In the genomic region with DNA sequence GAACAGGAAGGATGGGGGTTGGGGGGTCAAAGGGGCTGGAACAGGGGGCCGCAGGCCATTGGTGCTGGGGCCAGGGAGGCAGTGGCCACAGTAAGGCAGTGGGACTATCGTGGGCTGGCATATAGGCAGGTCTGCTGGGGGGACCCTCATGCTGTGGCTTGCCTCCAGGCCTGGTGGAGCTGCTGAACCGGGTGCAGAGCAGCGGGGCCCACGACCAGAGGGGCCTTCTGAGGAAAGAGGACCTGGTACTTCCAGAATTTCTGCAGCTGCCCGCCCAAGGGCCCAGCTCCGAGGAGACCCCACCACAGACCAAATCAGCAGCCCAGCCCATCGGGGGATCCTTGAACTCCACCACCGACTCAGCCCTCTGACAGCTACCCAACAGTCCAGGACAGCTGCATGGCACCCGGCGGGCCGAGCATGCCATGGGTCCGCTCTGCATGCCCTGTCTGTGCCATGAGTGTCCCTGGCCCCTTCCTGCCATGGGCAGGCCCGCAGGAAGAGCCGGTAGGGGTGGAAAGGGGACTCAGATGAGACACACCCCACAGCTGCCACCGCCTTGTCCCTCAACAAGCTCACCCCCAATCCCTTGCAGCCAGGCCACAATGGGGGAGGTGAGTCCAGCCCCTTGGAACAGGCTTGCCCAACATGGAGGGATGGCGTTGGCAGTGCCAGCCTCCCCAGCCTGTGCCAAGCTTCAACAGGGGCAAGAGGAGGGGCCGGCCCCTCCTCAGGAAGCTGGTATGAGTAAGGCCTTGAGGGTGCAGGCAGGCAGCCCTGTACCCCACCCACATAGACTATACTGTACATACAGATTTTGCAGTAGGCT, we compare ENCODE assay signal across 10 cellular contexts. TPM values are rescaled to one million over a fixed set of nuclear protein-coding genes. Genes with fewer than 3 reads are reported as not detected.
DNase-seq lines count a peak whose midpoint lies in the region; ATAC-seq and TF ChIP-seq lines count a peak whose summit lies in the region.
"Had no signal": no experiment of that assay in that cellular context is flagged by ENCODE, and none has a peak within 500 bp of the region (broad histone marks: within the 10 kb centered on the region; RNA-seq: fewer than 3 reads in every experiment).

No MANE protein-coding gene starts in this region.

- H3K27me3 ChIP-seq in stomach, result no peaks in the 10 kb centered on the region

- H3K27ac Mint-ChIP-seq in activated CD8-positive, alpha-beta memory T cell treated with anti-CD3 and anti-CD28 coated beads, Interleukin-2, amount 10 ng/mL, durations not matched to agents 7 days and 5 days, result peak overlapping the region; percentile 87
- H3K27ac Mint-ChIP-seq in immature natural killer cell, result peak overlapping the region; percentile 31 to 82 (median 67)

- H3K9me3 Mint-ChIP-seq in activated CD8-positive, alpha-beta memory T cell treated with anti-CD3 and anti-CD28 coated beads, Interleukin-2, amount 10 ng/mL, durations not matched to agents 7 days and 5 days (ENCODE audit: low read depth), result no peaks in the 10 kb centered on the region
- no peaks in the 10 kb centered on the region for H3K9me3 Mint-ChIP-seq in immature natural killer cell

- no peak for TF ChIP-seq POLR2A in stomach (IDR thresholded peaks at IDR 0.05)

- 86 to 93% (median 91%) methylated on average over 7 to 18 of the region's 18 CpGs for WGBS in stomach, 5 donors

- peak overlapping the region in 3 of 4 donors; percentile 40 to 55 (median 47) for H3K4me3 ChIP-seq in stomach

- H3K27me3 Mint-ChIP-seq in activated CD8-positive, alpha-beta memory T cell treated with anti-CD3 and anti-CD28 coated beads, Interleukin-2, amount 10 ng/mL, durations not matched to agents 7 days and 5 days, result no peaks in the 10 kb centered on the region
- peaks cover 0 to 4% (median 1%) of the 10 kb centered on the region in 3 donors for H3K27me3 Mint-ChIP-seq in immature natural killer cell (ENCODE audit: low read depth in 3 of 3)

- ATAC-seq in activated CD8-positive, alpha-beta memory T cell treated with anti-CD3 and anti-CD28 coated beads, Interleukin-2, amount 10 ng/mL, durations not matched to agents 7 days and 5 days, result peak; percentile 38
- ATAC-seq in HG03175 (IDR thresholded peaks at IDR 0.05; ENCODE audit: unreplicated experiment) (no peak), GM18867 (IDR thresholded peaks at IDR 0.05; ENCODE audit: unreplicated experiment) (no peak)

- H3K4me1 ChIP-seq in stomach, result peaks cover 33 to 58% (median 47%) of the 10 kb centered on the region in 4 donors

- TF ChIP-seq CTCF in stomach (IDR thresholded peaks at IDR 0.05), result no peak

- peaks cover 0 to 9% (median 2%) of the 10 kb centered on the region in 4 donors for H3K36me3 ChIP-seq in stomach

- peak overlapping the region; percentile 57 for H3K4me3 Mint-ChIP-seq in activated CD8-positive, alpha-beta memory T cell treated with anti-CD3 and anti-CD28 coated beads, Interleukin-2, amount 10 ng/mL, durations not matched to agents 7 days and 5 days
- H3K4me3 Mint-ChIP-seq in immature natural killer cell, result peak overlapping the region in 4 of 5 donors; percentile 13 to 68 (median 42)

- H3K27ac ChIP-seq in stomach, result peak overlapping the region in 4 of 5 donors; percentile 46 to 74 (median 62)

- no peaks in the 10 kb centered on the region for H3K9me3 ChIP-seq in stomach

- TF ChIP-seq EP300 in stomach (IDR thresholded peaks at IDR 0.05), result no peak

- intact Hi-C loops in stomach (cut with DNase I; ENCODE audit: low total_unique reads), result loop anchor here (10.0 kb wide), 1 partner anchor 47 kb away; no protein-coding TSS in a partner anchor

- peaks cover 48% of the 10 kb centered on the region for H3K4me1 Mint-ChIP-seq in activated CD8-positive, alpha-beta memory T cell treated with anti-CD3 and anti-CD28 coated beads, Interleukin-2, amount 10 ng/mL, durations not matched to agents 7 days and 5 days
- H3K4me1 Mint-ChIP-seq in immature natural killer cell, result peaks cover 39 to 40% of the 10 kb centered on the region in 2 donors

- CTCF ChIA-PET in activated CD8-positive, alpha-beta memory T cell treated with anti-CD3 and anti-CD28 coated beads, Interleukin-2, amount 10 ng/mL, durations not matched to agents 7 days and 5 days (lab: Charles Lee), result interaction anchor here (0.6 to 22.1 kb wide), 14 partner anchors 9 to 121 kb away, joined by 3 to 405 read pairs (median 6); partner anchors contain the start of genes LMAN2, MXD3, PFN3 and RGS14

- H3K36me3 Mint-ChIP-seq in activated CD8-positive, alpha-beta memory T cell treated with anti-CD3 and anti-CD28 coated beads, Interleukin-2, amount 10 ng/mL, durations not matched to agents 7 days and 5 days, result peaks cover 26% of the 10 kb centered on the region
- H3K36me3 Mint-ChIP-seq in immature natural killer cell, result peaks cover 13 to 18% (median 14%) of the 10 kb centered on the region in 3 donors

- peak; percentile 56 for DNase-seq in activated CD8-positive, alpha-beta memory T cell treated with anti-CD3 and anti-CD28 coated beads, Interleukin-2, amount 10 ng/mL, durations not matched to agents 7 days and 5 days
- no peak for DNase-seq in activated CD8-positive, alpha-beta memory T cell treated with anti-CD3 and anti-CD28 coated beads for 24 hours
- DNase-seq in activated T-helper 1 cell treated with Interleukin-2 at 50 U/mL for 16 hours (ENCODE audit: low read depth), result peak; percentile 22
- DNase-seq in immature natural killer cell, result no peak
- DNase-seq in stomach, result no peak
- DNase-seq in NCI-H510A (lab: John Stamatoyannopoulos, UW), result no peak

RNA-seq across cellular contexts. Expression of gene SLC34A1, which starts 12.3 kb away (rescaled TPM):
- total RNA-seq in activated CD8-positive, alpha-beta memory T cell treated with anti-CD3 and anti-CD28 coated beads, Interleukin-2, amount 10 ng/mL, durations not matched to agents 7 days and 5 days, result under 1 TPM; 0.19 to 0.85 TPM
- polyA plus RNA-seq in immature natural killer cell (under 1 TPM in 2 of 3 donors, not detected in 1; 0.26 to 0.34 TPM), stomach (under 1 TPM in 1 of 3 donors, not detected in 2; 0.10 TPM)
- not detected for total RNA-seq in stomach
- total RNA-seq: activated CD8-positive, alpha-beta memory T cell treated with anti-CD3 and anti-CD28 coated beads for 36 hours had no signal
- polyA plus RNA-seq: AG04450 had no signal

RNA-seq across cellular contexts. Expression of gene RGS14, which starts 14.2 kb away (rescaled TPM):
- total RNA-seq in activated CD8-positive, alpha-beta memory T cell treated with anti-CD3 and anti-CD28 coated beads, Interleukin-2, amount 10 ng/mL, durations not matched to agents 7 days and 5 days, result 10 to 100 TPM; 52.3 to 93.0 TPM
- 10 to 100 TPM; 27.1 to 64.5 (median 33.8) TPM for polyA plus RNA-seq in immature natural killer cell
- 100 to 1,000 TPM in 1 of 5 donors, 10 to 100 TPM in 1, 1 to 10 TPM in 2, not detected in 1; 4.2 to 100 (median 12.5) TPM for total RNA-seq in stomach
- polyA plus RNA-seq in stomach, result 10 to 100 TPM; 19.0 to 34.3 (median 26.9) TPM

RNA-seq across cellular contexts. Expression of gene LMAN2, which starts 20.5 kb away (rescaled TPM):
- total RNA-seq in activated CD8-positive, alpha-beta memory T cell treated with anti-CD3 and anti-CD28 coated beads, Interleukin-2, amount 10 ng/mL, durations not matched to agents 7 days and 5 days, result 100 to 1,000 TPM; 133 to 140 TPM
- polyA plus RNA-seq in immature natural killer cell, result 100 to 1,000 TPM; 316 to 441 (median 409) TPM
- 100 to 1,000 TPM in 3 of 5 donors, 10 to 100 TPM in 2; 73.5 to 621 (median 187) TPM for total RNA-seq in stomach
- 100 to 1,000 TPM in 1 of 3 donors, 10 to 100 TPM in 2; 92.9 to 135 (median 98.0) TPM for polyA plus RNA-seq in stomach

RNA-seq across cellular contexts. Expression of gene PFN3, which starts 28.5 kb away (rescaled TPM):
- total RNA-seq in activated CD8-positive, alpha-beta memory T cell treated with anti-CD3 and anti-CD28 coated beads, Interleukin-2, amount 10 ng/mL, durations not matched to agents 7 days and 5 days, result not detected
- polyA plus RNA-seq in immature natural killer cell (not detected), stomach (not detected)
- not detected for total RNA-seq in stomach
- total RNA-seq: activated CD8-positive, alpha-beta memory T cell treated with anti-CD3 and anti-CD28 coated beads for 36 hours had no signal
- polyA plus RNA-seq: AG04450 had no signal

RNA-seq across cellular contexts. Expression of gene F12, which starts 37.4 kb away (rescaled TPM):
- total RNA-seq in activated CD8-positive, alpha-beta memory T cell treated with anti-CD3 and anti-CD28 coated beads, Interleukin-2, amount 10 ng/mL, durations not matched to agents 7 days and 5 days, result 1 to 10 TPM; 1.3 to 2.2 TPM
- polyA plus RNA-seq in immature natural killer cell, result 1 to 10 TPM in 2 of 3 donors, not detected in 1; 1.3 to 2.3 TPM
- total RNA-seq in stomach, result 10 to 100 TPM in 2 of 5 donors, not detected in 3; 52.4 to 68.3 TPM
- 10 to 100 TPM in 1 of 3 donors, under 1 TPM in 1, not detected in 1; 0.50 to 13.6 TPM for polyA plus RNA-seq in stomach

Comparison
In these comparisons a context has a peak if more than half of its experiments do, and no peak if none do; other contexts are left out.
1. DNase-seq: peak in activated CD8-positive, alpha-beta memory T cell treated with anti-CD3 and anti-CD28 coated beads, Interleukin-2, amount 10 ng/mL, durations not matched to agents 7 days and 5 days (single experiment) and activated T-helper 1 cell treated with Interleukin-2 at 50 U/mL for 16 hours (single experiment); none in activated CD8-positive, alpha-beta memory T cell treated with anti-CD3 and anti-CD28 coated beads for 24 hours (single experiment), immature natural killer cell (0 of 3), stomach (single experiment) and NCI-H510A (single experiment).